21 cellular contexts compared by ENCODE assay signal in the genomic region with DNA sequence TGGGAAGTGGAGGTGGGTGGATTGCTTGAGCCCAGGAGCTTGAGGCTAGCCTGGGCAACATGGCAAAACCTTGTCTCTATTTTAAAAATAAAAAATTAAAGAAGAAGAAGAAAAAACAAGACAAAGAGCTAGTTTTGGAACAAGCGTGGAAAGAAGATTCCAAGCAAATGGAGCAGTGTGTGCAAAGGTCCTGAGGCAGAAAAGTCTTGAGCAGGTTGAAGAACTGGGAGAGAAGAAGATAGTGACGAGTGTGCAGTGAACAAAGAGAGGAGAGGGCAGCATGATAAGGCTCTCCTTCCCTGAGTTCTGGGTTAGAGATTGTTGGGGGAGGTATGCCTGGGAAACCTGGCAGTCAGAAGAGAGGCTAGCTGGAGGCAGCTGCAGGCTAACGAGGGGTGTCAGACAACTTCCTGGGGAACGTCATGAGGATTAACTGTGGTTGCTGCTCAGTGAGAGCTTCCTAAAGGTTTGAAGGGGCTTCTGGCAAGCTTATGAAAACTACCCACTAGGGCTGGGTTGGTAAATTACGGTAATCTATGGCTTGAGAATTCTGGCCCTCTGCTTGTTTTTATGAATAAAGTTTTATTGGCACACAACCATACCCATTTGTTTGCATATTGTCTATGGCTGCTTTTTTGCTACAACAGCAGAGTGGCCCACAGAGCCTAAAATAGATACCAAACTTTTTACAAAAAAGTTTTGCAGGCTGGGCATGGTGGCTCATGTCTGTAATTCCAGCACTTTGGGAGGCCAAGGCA.
"Had no signal": no experiment of that assay in that cellular context is flagged by ENCODE, and none has a peak within 500 bp of the region (broad histone marks: within the 10 kb centered on the region; RNA-seq: fewer than 3 reads in every experiment).

No MANE protein-coding gene starts in this region.

- H3K27me3 ChIP-seq: SJSA1 had no signal

- H3K27ac ChIP-seq: SJSA1, SK-N-MC had no signal

- DNase-seq: KBM-7, MV-4-11, NCI-H1048, NCI-H1105, NCI-H1417 treated with DMSO at 0.1 percent for 48 hours, NCI-H146, NCI-H1694 treated with DMSO at 0.1 percent for 48 hours, NCI-H1930, NCI-H2081, NCI-H2107, NCI-H2227 treated with DMSO at 0.1 percent for 48 hours, NCI-H524, NCI-H526 treated with DMSO at 0.1 percent for 48 hours, NCI-H748 treated with DMSO at 0.1 percent for 48 hours, Right ventricle myocardium superior, RPMI8226, SIG-M5 had no signal

- H3K27ac Mint-ChIP-seq: IgD-negative memory B cell had no signal

- H3K36me3 ChIP-seq: SJSA1 had no signal

- H3K4me1 Mint-ChIP-seq: IgD-negative memory B cell had no signal

- FAIRE-seq: RCC 7860 had no signal

- H3K4me3 Mint-ChIP-seq: IgD-negative memory B cell had no signal

- H3K4me3 ChIP-seq: SJSA1, SK-N-MC had no signal

- H3K27me3 Mint-ChIP-seq: IgD-negative memory B cell had no signal
